Comparison of ENCODE assay signal across 21 cellular contexts in genomic region chr15:25876231-25877140, GRCh38. TPM values are rescaled to one million over a fixed set of nuclear protein-coding genes. Genes with fewer than 3 reads are reported as not detected.
"Had no signal": no experiment of that assay in that cellular context is flagged by ENCODE, and none has a peak within 500 bp of the region (broad histone marks: within the 10 kb centered on the region; RNA-seq: fewer than 3 reads in every experiment).

No MANE protein-coding gene starts in this region.

- H3K4me1 ChIP-seq: body of pancreas, heart right ventricle, pancreas, transverse colon had no signal

- H3K4me3 ChIP-seq: body of pancreas, cardiac muscle cell, heart right ventricle, pancreas, transverse colon had no signal

- DNase-seq: activated CD4-positive, alpha-beta T cell treated with anti-CD3 and anti-CD28 coated beads for 1 hour; activated CD4-positive, alpha-beta T cell treated with anti-CD3 and anti-CD28 coated beads, Interleukin-2, amount 50 U/mL, for 1 hour; activated CD8-positive, alpha-beta T cell treated with anti-CD3 and anti-CD28 coated beads, Interleukin-2, amount 10 ng/mL, durations not matched to agents 7 days and 5 days; activated gamma-delta T cell; activated naive CD4-positive, alpha-beta T cell treated with anti-CD3 and anti-CD28 coated beads, Interleukin-2, amount 50 U/mL, for 16 hours; activated naive CD8-positive, alpha-beta T cell treated with anti-CD3 and anti-CD28 coated beads, Interleukin-2, amount 50 U/mL, for 24 hours; anterior cingulate cortex; body of pancreas; cortex of kidney; endodermal cell; heart right ventricle; pancreas; stimulated activated CD4-positive, alpha-beta T cell treated with anti-CD3 and anti-CD28 coated beads, Interleukin-12 subunit alpha, Interleukin-12 subunit beta, amount 100 ng/mL, for 4 hours; stimulated activated naive CD8-positive, alpha-beta T cell treated with anti-CD3 and anti-CD28 coated beads, Interleukin-15, amount 100 ng/mL, for 72 hours; T-helper 1 cell; transverse colon had no signal

- H3K9me3 ChIP-seq: body of pancreas, heart right ventricle, pancreas, transverse colon had no signal

- ATAC-seq: activated CD8-positive, alpha-beta T cell treated with anti-CD3 and anti-CD28 coated beads, Interleukin-2, amount 10 ng/mL, durations not matched to agents 7 days and 5 days; activated naive CD8-positive, alpha-beta T cell treated with anti-CD3 and anti-CD28 coated beads, Interleukin-2, amount 50 U/mL, for 24 hours; body of pancreas; heart right ventricle; natural killer cell treated with Interleukin-12 subunit alpha and Interleukin-12 subunit beta and Interleukin-15 and Interleukin-18, amount 100 ng/mL, for 72 hours; pancreas; stimulated activated effector memory CD8-positive, alpha-beta T cell treated with anti-CD3 and anti-CD28 coated beads, Interleukin-12 subunit alpha, Interleukin-12 subunit beta, amount 100 ng/mL, for 72 hours; stimulated activated naive CD8-positive, alpha-beta T cell treated with anti-CD3 and anti-CD28 coated beads, Interleukin-15, amount 100 ng/mL, for 72 hours had no signal

- H3K27ac ChIP-seq: body of pancreas, cardiac muscle cell, heart right ventricle, pancreas had no signal

- H3K36me3 ChIP-seq: cardiac muscle cell, heart right ventricle, pancreas, transverse colon had no signal

- H3K27me3 ChIP-seq: body of pancreas, cardiac muscle cell, pancreas, transverse colon had no signal

RNA-seq across cellular contexts. Expression of gene ATP10A, which starts 13.4 kb away (rescaled TPM):
- total RNA-seq: cardiac muscle cell, lung microvascular endothelial cell had no signal
- polyA plus RNA-seq: cardiac muscle cell, keratinocyte had no signal
